Comparison of ENCODE assay signal across 21 cellular contexts in genomic region chr15:97992831-97993230, GRCh38. TPM values are rescaled to one million over a fixed set of nuclear protein-coding genes. Genes with fewer than 3 reads are reported as not detected.
DNase-seq lines count a peak whose midpoint lies in the region; ATAC-seq, FAIRE-seq and TF ChIP-seq lines count a peak whose summit lies in the region.
"Had no signal": no experiment of that assay in that cellular context is flagged by ENCODE, and none has a peak within 500 bp of the region (broad histone marks: within the 10 kb centered on the region; RNA-seq: fewer than 3 reads in every experiment).

No MANE protein-coding gene starts in this region.

- no peak for TF ChIP-seq POLR2A in endothelial cell of umbilical vein (IDR thresholded peaks at IDR 0.05; ENCODE audit: low read depth, low read length)
- no peak for TF ChIP-seq POLR2A in thyroid gland (IDR thresholded peaks at IDR 0.05)

- H3K27ac Mint-ChIP-seq in endothelial cell (ENCODE audit: unreplicated experiment) = no peak overlapping the region
- H3K27ac Mint-ChIP-seq: CD4-positive, alpha-beta memory T cell; GM23338 had no signal

- TF ChIP-seq CTCF in endothelial cell of umbilical vein (IDR thresholded peaks at IDR 0.05; ENCODE audit: extremely low read depth in 1 of 2, insufficient read depth in 1 of 2, low read depth in 1 of 2, low read length in 2 of 2) (no peak), endothelial cell (IDR thresholded peaks at IDR 0.05; ENCODE audit: unreplicated experiment) (no peak), thyroid gland (IDR thresholded peaks at IDR 0.05) (no peak)

- H3K36me3 Mint-ChIP-seq in endothelial cell (ENCODE audit: low read depth, unreplicated experiment) = no peaks in the 10 kb centered on the region

- no peaks in the 10 kb centered on the region for H4K20me1 ChIP-seq in endothelial cell of umbilical vein (replicated peaks; ENCODE audit: control insufficient read depth, extremely low read depth, insufficient read depth, low read length)
- H4K20me1 ChIP-seq: BLaER1 had no signal

- H3K4me1 Mint-ChIP-seq in endothelial cell (ENCODE audit: unreplicated experiment) = no peaks in the 10 kb centered on the region

- ATAC-seq in sciatic nerve = peak; percentile 55
- ATAC-seq: GM23338 had no signal

- dilution Hi-C loops in endothelial cell of umbilical vein (cut with MboI; ENCODE audit: extremely low pct_ligation_motif_present, low sequenced_read_pairs) = no loop called here

- POLR2A ChIA-PET in endothelial cell of umbilical vein (lab: Charles Lee) = no interaction called here

- H3K9me3 Mint-ChIP-seq in endothelial cell (ENCODE audit: unreplicated experiment) = peaks cover 4% of the 10 kb centered on the region

- peaks cover 0 to 2% of the 10 kb centered on the region in 2 experiments for H3K27me3 ChIP-seq in endothelial cell of umbilical vein (ENCODE audit: control insufficient read depth in 2 of 2, insufficient read depth in 2 of 2, low read length in 2 of 2)
- no peaks in the 10 kb centered on the region for H3K27me3 ChIP-seq in thyroid gland
- H3K27me3 ChIP-seq: BLaER1, SJCRH30 had no signal

- peak overlapping the region; percentile 21 for H3K4me2 ChIP-seq in endothelial cell of umbilical vein (ENCODE audit: insufficient read depth, low read length)
- H3K4me2 ChIP-seq: BLaER1, GM23338 had no signal

- H3K4me1 ChIP-seq in endothelial cell of umbilical vein (ENCODE audit: control insufficient read depth, extremely low read depth, insufficient read depth, low read length) (peaks cover 13% of the 10 kb centered on the region), thyroid gland (peaks cover 0 to 7% of the 10 kb centered on the region in 2 donors)

- H3K36me3 ChIP-seq in endothelial cell of umbilical vein (ENCODE audit: control insufficient read depth in 2 of 2, extremely low read depth in 1 of 2, insufficient read depth in 2 of 2, low read length in 2 of 2) (no peaks in the 10 kb centered on the region), thyroid gland (no peaks in the 10 kb centered on the region)
- H3K36me3 ChIP-seq: BLaER1, SJCRH30 had no signal

- no peaks in the 10 kb centered on the region for H3K79me2 ChIP-seq in endothelial cell of umbilical vein (ENCODE audit: control insufficient read depth, insufficient read depth, low read length)

- no peak overlapping the region for H3K4me3 Mint-ChIP-seq in endothelial cell (ENCODE audit: unreplicated experiment)
- H3K4me3 Mint-ChIP-seq: CD4-positive, alpha-beta memory T cell; GM23338 had no signal

- FAIRE-seq in endothelial cell of umbilical vein (lab: Jason Lieb, UNC) = no peak
- FAIRE-seq: G401.6, GM18507 had no signal

- BruUV-seq in endothelial cell of umbilical vein (replicated peaks; lab: Mats Ljungman, UMichigan) = no TSS peak

- H3K4me3 ChIP-seq in endothelial cell of umbilical vein (replicated peaks in 1 of 3; ENCODE audit: insufficient read depth in 1 of 3, low read depth in 1 of 3, low read length in 3 of 3) (no peak overlapping the region), thyroid gland (replicated peaks in 1 of 3) (no peak overlapping the region)
- H3K4me3 ChIP-seq: BLaER1, GM23338, SJCRH30 had no signal

- intact Hi-C loops in endothelial cell of umbilical vein (cut with micrococcal nuclease) (loop anchor here (1.0 to 2.0 kb wide), 5 partner anchors 14 to 92 kb away; partner anchors contain the start of gene ARRDC4), sciatic nerve (cut with DNase I) (no loop called here), thyroid gland (cut with DNase I) (no loop called here)

- no peaks in the 10 kb centered on the region for H3K9me1 ChIP-seq in endothelial cell of umbilical vein (replicated peaks; ENCODE audit: control insufficient read depth, extremely low read depth, insufficient read depth, low read length)

- H3K27me3 Mint-ChIP-seq in endothelial cell (ENCODE audit: unreplicated experiment) = no peaks in the 10 kb centered on the region
- H3K27me3 Mint-ChIP-seq: CD4-positive, alpha-beta memory T cell had no signal

- H3K9me3 ChIP-seq in endothelial cell of umbilical vein (replicated peaks; ENCODE audit: control insufficient read depth, insufficient read depth, low read length) = no peaks in the 10 kb centered on the region
- H3K9me3 ChIP-seq in thyroid gland = no peaks in the 10 kb centered on the region
- H3K9me3 ChIP-seq: SJCRH30 had no signal

- 78 to 84% methylated on average over 1 of the region's 1 CpG for WGBS in thyroid gland, 2 donors

- CTCF ChIA-PET in endothelial cell of umbilical vein (lab: Charles Lee) = no interaction called here

- peak; percentile 94 for DNase-seq in OCI-M1 (lab: John Stamatoyannopoulos, UW)
- no peak for DNase-seq in endothelial cell of umbilical vein (ENCODE audit: low read depth, low spot score)
- no peak for DNase-seq in sciatic nerve (ENCODE audit: low spot score)
- no peak for DNase-seq in endothelial cell (ENCODE audit: low spot score)
- no peak for DNase-seq in AG08395 (ENCODE audit: low spot score)
- DNase-seq in thyroid gland = no peak
- DNase-seq in stimulated activated CD4-positive, alpha-beta T cell treated with anti-CD3 and anti-CD28 coated beads, Interleukin-15, amount 100 ng/mL, for 24 hours = no peak
- DNase-seq: CD4-positive, alpha-beta memory T cell; HCEC 1CT; IMR-90; NCI-H1105 treated with DMSO at 0.1 percent for 48 hours; NCI-H1694; NCI-H2081; NCI-H2171 treated with DMSO at 0.1 percent for 48 hours; NCI-H524 treated with DMSO at 0.1 percent for 48 hours; SJCRH30 had no signal

- H2AFZ ChIP-seq in endothelial cell of umbilical vein (ENCODE audit: low read depth, low read length) = no peak overlapping the region
- H2AFZ ChIP-seq: GM23338 had no signal

- peak overlapping the region; percentile 42 for H3K27ac ChIP-seq in endothelial cell of umbilical vein (ENCODE audit: insufficient read depth, low read depth, low read length)
- H3K27ac ChIP-seq in thyroid gland = no peak overlapping the region
- H3K27ac ChIP-seq: BLaER1, SJCRH30 had no signal

- H3K9ac ChIP-seq in endothelial cell of umbilical vein (replicated peaks; ENCODE audit: extremely low read depth, insufficient read depth, low read length) = peak overlapping the region; percentile 7
- H3K9ac ChIP-seq: BLaER1 had no signal

TF ChIP-seq in endothelial cell of umbilical vein, 7 proteins besides CTCF, POLR2A, EP300 and RAD21:
- TF ChIP-seq FOS (IDR thresholded peaks at IDR 0.05; ENCODE audit: borderline replicate concordance, insufficient read depth, low read length) (no peak), JUN (IDR thresholded peaks at IDR 0.05; ENCODE audit: borderline replicate concordance, insufficient read depth, insufficient read length, low read depth) (no peak), MAX (IDR thresholded peaks at IDR 0.05; ENCODE audit: insufficient read depth, insufficient read length) (no peak), EZH2 (IDR thresholded peaks at IDR 0.05; ENCODE audit: borderline replicate concordance, low read depth, low read length, severe bottlenecking) (no peak), GATA2 (IDR thresholded peaks at IDR 0.05; ENCODE audit: insufficient read depth, insufficient read length, low read depth, low read length) (no peak), POLR2AphosphoS5 (IDR thresholded peaks at IDR 0.05; ENCODE audit: insufficient read depth, low read depth, low read length) (no peak), MYC (IDR thresholded peaks at IDR 0.05; ENCODE audit: low read depth, low read length) (no peak)

RNA-seq across cellular contexts. Expression of gene ARRDC4, which starts 32.3 kb away (rescaled TPM):
- total RNA-seq in endothelial cell of umbilical vein (0.97 and 2.5 TPM in 2 replicates), sciatic nerve (48.2 TPM), endothelial cell (ENCODE audit: unreplicated experiment) (6.7 TPM), thyroid gland (10 to 100 TPM; 32.1 to 81.7 (median 45.1) TPM)
- 1.1 and 1.2 TPM in 2 replicates for polyA plus RNA-seq in endothelial cell of umbilical vein
- polyA plus RNA-seq in endothelial cell of umbilical vein (2011; cell fraction: cytosol; rRNA removed) = 0.94 and 1.1 TPM in 2 replicates
- 1.1 and 1.4 TPM in 2 replicates for polyA plus RNA-seq in endothelial cell of umbilical vein (2011; cell fraction: nucleus; rRNA removed)
- 0.50 and 0.94 TPM in 2 replicates for polyA plus RNA-seq in endothelial cell of umbilical vein (2012)
- 1.4 and 1.8 TPM in 2 replicates for polyA minus RNA-seq in endothelial cell of umbilical vein
- not detected for polyA minus RNA-seq in endothelial cell of umbilical vein (2011; cell fraction: cytosol; rRNA and poly(A)+ RNA removed)
- polyA minus RNA-seq in endothelial cell of umbilical vein (2011; cell fraction: nucleus; rRNA and poly(A)+ RNA removed) = 0.82 and 0.96 TPM in 2 replicates
- total RNA-seq: OCI-LY7 had no signal
